Comparison of ENCODE assay signal across 8 cellular contexts in genomic region chr3:125375950-125376679, GRCh38. TPM values are rescaled to one million over a fixed set of nuclear protein-coding genes. Genes with fewer than 3 reads are reported as not detected.
DNase-seq lines count a peak whose midpoint lies in the region; ATAC-seq, FAIRE-seq and TF ChIP-seq lines count a peak whose summit lies in the region.

No MANE protein-coding gene starts in this region.

- H3K9ac ChIP-seq in DND-41 (ENCODE audit: low read depth, low read length) (peak overlapping the region; percentile 79), Karpas-422 (ENCODE audit: low read length) (peak overlapping the region; percentile 97)

- peak overlapping the region; percentile 84 for H3K27ac ChIP-seq in DND-41 (ENCODE audit: low read length)
- H3K27ac ChIP-seq in Karpas-422 (ENCODE audit: low read length) = no peak overlapping the region
- peak overlapping the region; percentile 69 for H3K27ac ChIP-seq in temporal lobe (ENCODE audit: low read depth, low read length)

- peaks cover 20% of the 10 kb centered on the region for H3K36me3 Mint-ChIP-seq in activated T-helper 2 cell treated with anti-CD3 and anti-CD28 coated beads, Interferon-gamma antibody, Interleukin-2, Interleukin-4, amounts not matched to agents 10 μg/mL and 5 μg/mL and 100 μg/mL, durations not matched to agents 14 hours and 24 hours and 36 hours (ENCODE audit: low read depth)

- H3K36me3 ChIP-seq in DND-41 (ENCODE audit: insufficient read depth, low read length) (peaks cover 3% of the 10 kb centered on the region), Karpas-422 (ENCODE audit: insufficient read depth, low read length) (peaks cover 4% of the 10 kb centered on the region; the same call in 1 of the 2 replicates)

- no peaks in the 10 kb centered on the region for H3K27me3 ChIP-seq in DND-41 (ENCODE audit: insufficient read depth, low read length, poor library complexity)
- no peaks in the 10 kb centered on the region for H3K27me3 ChIP-seq in Karpas-422 (ENCODE audit: low read length)

- no peaks in the 10 kb centered on the region for H3K9me3 Mint-ChIP-seq in activated T-helper 2 cell treated with anti-CD3 and anti-CD28 coated beads, Interferon-gamma antibody, Interleukin-2, Interleukin-4, amounts not matched to agents 10 μg/mL and 5 μg/mL and 100 μg/mL, durations not matched to agents 14 hours and 24 hours and 36 hours

- H3K4me1 Mint-ChIP-seq in activated T-helper 2 cell treated with anti-CD3 and anti-CD28 coated beads, Interferon-gamma antibody, Interleukin-2, Interleukin-4, amounts not matched to agents 10 μg/mL and 5 μg/mL and 100 μg/mL, durations not matched to agents 14 hours and 24 hours and 36 hours (ENCODE audit: low read depth) = peaks cover 23% of the 10 kb centered on the region

- peaks cover 10% of the 10 kb centered on the region; the same call in 1 of the 2 replicates for H4K20me1 ChIP-seq in DND-41 (ENCODE audit: insufficient read depth, low read length)
- H4K20me1 ChIP-seq in Karpas-422 (ENCODE audit: insufficient read depth, low read depth, low read length) = peaks cover 13% of the 10 kb centered on the region; the same call in 1 of the 2 replicates

- intact Hi-C loops in activated T-helper 2 cell treated with anti-CD3 and anti-CD28 coated beads, Interferon-gamma antibody, Interleukin-2, Interleukin-4, amounts not matched to agents 10 μg/mL and 5 μg/mL and 100 μg/mL, durations not matched to agents 14 hours and 24 hours and 36 hours (cut with micrococcal nuclease) = loop anchor here (2.0 to 10.0 kb wide), 6 partner anchors 19 to 319 kb away; partner anchors contain the start of genes HEG1 and OSBPL11

- no peak for ATAC-seq in DND-41 (ENCODE audit: insufficient read depth, low read depth)

- no peak for DNase-seq in DND-41
- DNase-seq in Karpas-422 = peak; percentile 45
- no peak for DNase-seq in activated T-helper 2 cell treated with anti-CD3 and anti-CD28 coated beads, Interferon-gamma antibody, Interleukin-2, Interleukin-4, amounts not matched to agents 10 μg/mL and 5 μg/mL and 100 μg/mL, durations not matched to agents 14 hours and 24 hours and 36 hours (ENCODE audit: low spot score)
- no peak for DNase-seq in GM13977 (ENCODE audit: low spot score)
- no peak for DNase-seq in NOMO-1 (lab: John Stamatoyannopoulos, UW; ENCODE audit: unreplicated experiment in 2 of 2)
- DNase-seq in ecto neural progenitor cell (ENCODE audit: low spot score) = no peak

- H3K4me3 Mint-ChIP-seq in activated T-helper 2 cell treated with anti-CD3 and anti-CD28 coated beads, Interferon-gamma antibody, Interleukin-2, Interleukin-4, amounts not matched to agents 10 μg/mL and 5 μg/mL and 100 μg/mL, durations not matched to agents 14 hours and 24 hours and 36 hours (ENCODE audit: low read depth) = peak overlapping the region; percentile 98

- in situ Hi-C loops in GM13977 (cut with MboI; ENCODE audit: low pct_unique_long_range_greater_than_20kb, low sequenced_read_pairs, unreplicated experiment) = no loop called here

- H3K4me1 ChIP-seq in DND-41 (ENCODE audit: insufficient read depth, low read length) (peaks cover 36% of the 10 kb centered on the region), Karpas-422 (ENCODE audit: low read length) (peaks cover 19% of the 10 kb centered on the region)

- H3K4me3 ChIP-seq in DND-41 (ENCODE audit: low read depth in 1 of 2, low read length in 2 of 2) (peak overlapping the region; percentile 68 to 93; a peak in 3 of 4 replicates), Karpas-422 (ENCODE audit: low read length) (peak overlapping the region; percentile 97)

- FAIRE-seq in islet of Langerhans (lab: Jason Lieb, UNC) = peak; percentile 58

- no peak for TF ChIP-seq CTCF in DND-41 (IDR thresholded peaks at IDR 0.05; ENCODE audit: borderline replicate concordance, extremely low read depth, low read length, poor library complexity, severe bottlenecking)
- no peak for TF ChIP-seq CTCF in GM13977 (IDR thresholded peaks at IDR 0.05; ENCODE audit: extremely low read depth, insufficient read depth, missing control alignments)

- peak overlapping the region; percentile 82 for H2AFZ ChIP-seq in DND-41 (ENCODE audit: low read depth, low read length)
- no peak overlapping the region; the same call in 1 of the 2 replicates for H2AFZ ChIP-seq in Karpas-422 (ENCODE audit: low read length)

- no peaks in the 10 kb centered on the region for H3K27me3 Mint-ChIP-seq in activated T-helper 2 cell treated with anti-CD3 and anti-CD28 coated beads, Interferon-gamma antibody, Interleukin-2, Interleukin-4, amounts not matched to agents 10 μg/mL and 5 μg/mL and 100 μg/mL, durations not matched to agents 14 hours and 24 hours and 36 hours (ENCODE audit: low read depth)

- H3K79me2 ChIP-seq in DND-41 (ENCODE audit: insufficient read depth, low read length) (peaks cover 50% of the 10 kb centered on the region), Karpas-422 (ENCODE audit: low read length) (peaks cover 43% of the 10 kb centered on the region)

- H3K9me2 ChIP-seq in Karpas-422 (replicated peaks; ENCODE audit: insufficient read depth, low read length) = no peaks in the 10 kb centered on the region

- H3K27ac Mint-ChIP-seq in activated T-helper 2 cell treated with anti-CD3 and anti-CD28 coated beads, Interferon-gamma antibody, Interleukin-2, Interleukin-4, amounts not matched to agents 10 μg/mL and 5 μg/mL and 100 μg/mL, durations not matched to agents 14 hours and 24 hours and 36 hours = peak overlapping the region; percentile 97

- no peaks in the 10 kb centered on the region for H3K9me3 ChIP-seq in DND-41 (ENCODE audit: insufficient read depth, low read length, severe bottlenecking)
- H3K9me3 ChIP-seq in Karpas-422 (ENCODE audit: low read length) = no peaks in the 10 kb centered on the region

- H3K4me2 ChIP-seq in DND-41 (ENCODE audit: insufficient read depth, low read length) = peak overlapping the region; percentile 69
- peak overlapping the region; percentile 89 for H3K4me2 ChIP-seq in Karpas-422 (ENCODE audit: low read depth, low read length, poor library complexity, severe bottlenecking)

RNA-seq across cellular contexts. Expression of gene ZNF148, which starts 1.0 kb away (rescaled TPM):
- 29.2 and 53.8 TPM in 2 replicates for total RNA-seq in Karpas-422 (2014; rRNA removed; shearing (Covaris generic); ENCODE audit: low replicate concordance)
- total RNA-seq in activated T-helper 2 cell treated with anti-CD3 and anti-CD28 coated beads, Interferon-gamma antibody, Interleukin-2, Interleukin-4, amounts not matched to agents 10 μg/mL and 5 μg/mL and 100 μg/mL, durations not matched to agents 14 hours and 24 hours and 36 hours = 33.2 and 37.0 TPM in 2 replicates
- 67.9 TPM for total RNA-seq in temporal lobe
